8 cellular contexts compared by ENCODE assay signal in the genomic region with DNA sequence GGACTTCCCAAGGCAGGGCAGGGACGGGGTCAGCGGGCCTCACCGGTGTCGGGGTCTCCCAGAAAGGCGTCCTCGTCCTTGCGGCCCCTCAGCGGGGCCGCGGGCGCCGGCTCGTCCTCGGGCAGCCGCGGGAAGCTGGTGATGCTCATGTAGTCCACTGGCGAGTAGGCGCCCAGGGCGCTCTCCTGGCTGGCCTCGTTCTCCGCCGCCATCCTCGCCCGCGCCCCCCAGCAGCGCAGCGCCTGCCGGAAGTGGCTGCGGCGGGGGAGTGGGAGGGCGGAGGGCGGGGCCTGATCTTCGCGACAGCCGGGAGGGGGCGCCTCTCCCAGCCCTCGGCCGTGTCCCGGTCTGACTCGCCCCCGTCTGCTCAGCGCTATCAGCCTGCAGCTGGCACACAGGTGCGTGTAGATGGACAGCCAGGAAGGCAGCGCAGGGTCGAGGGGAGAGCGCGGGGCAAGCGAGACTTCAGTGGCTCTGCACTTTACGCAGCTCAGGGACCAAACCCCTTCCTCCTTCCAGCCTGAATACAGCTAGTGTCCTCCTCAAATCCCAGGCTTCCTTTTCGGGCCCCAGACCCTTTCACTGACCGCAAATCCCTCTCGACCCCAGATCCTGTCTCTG. TPM values are rescaled to one million over a fixed set of nuclear protein-coding genes. Genes with fewer than 3 reads are reported as not detected.
A peak's percentile ranks its signal among the peaks of the same experiment; 100 is the strongest.
DNase-seq lines count a peak whose midpoint lies in the region; ATAC-seq, FAIRE-seq and TF ChIP-seq lines count a peak whose summit lies in the region.

A gene with protein sequence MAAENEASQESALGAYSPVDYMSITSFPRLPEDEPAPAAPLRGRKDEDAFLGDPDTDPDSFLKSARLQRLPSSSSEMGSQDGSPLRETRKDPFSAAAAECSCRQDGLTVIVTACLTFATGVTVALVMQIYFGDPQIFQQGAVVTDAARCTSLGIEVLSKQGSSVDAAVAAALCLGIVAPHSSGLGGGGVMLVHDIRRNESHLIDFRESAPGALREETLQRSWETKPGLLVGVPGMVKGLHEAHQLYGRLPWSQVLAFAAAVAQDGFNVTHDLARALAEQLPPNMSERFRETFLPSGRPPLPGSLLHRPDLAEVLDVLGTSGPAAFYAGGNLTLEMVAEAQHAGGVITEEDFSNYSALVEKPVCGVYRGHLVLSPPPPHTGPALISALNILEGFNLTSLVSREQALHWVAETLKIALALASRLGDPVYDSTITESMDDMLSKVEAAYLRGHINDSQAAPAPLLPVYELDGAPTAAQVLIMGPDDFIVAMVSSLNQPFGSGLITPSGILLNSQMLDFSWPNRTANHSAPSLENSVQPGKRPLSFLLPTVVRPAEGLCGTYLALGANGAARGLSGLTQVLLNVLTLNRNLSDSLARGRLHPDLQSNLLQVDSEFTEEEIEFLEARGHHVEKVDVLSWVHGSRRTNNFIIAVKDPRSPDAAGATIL (minus strand): TSS at position 253 of the 621 bp plus-strand sequence. CDS start 41 bp downstream, at position 212.

- H3K4me2 ChIP-seq in keratinocyte (ENCODE audit: control insufficient read depth, extremely low read depth, insufficient read depth, low read depth, low read length) = peak within 1 kb of the TSS; percentile 99

- H3K9ac ChIP-seq in keratinocyte (ENCODE audit: control insufficient read depth, extremely low read depth, insufficient read depth, low read length) = peak within 1 kb of the TSS; percentile 53

- peaks cover 9% of the 10 kb centered on the region for H3K79me2 ChIP-seq in keratinocyte (ENCODE audit: control insufficient read depth, insufficient read depth, low read length)

- no peaks in the 10 kb centered on the region for H3K9me3 ChIP-seq in keratinocyte (ENCODE audit: control insufficient read depth, low read depth, low read length)

- dilution Hi-C loops in keratinocyte (cut with MboI; ENCODE audit: extremely low pct_ligation_motif_present, low sequenced_read_pairs) = no loop called here

- H3K36me3 ChIP-seq in keratinocyte (ENCODE audit: control insufficient read depth in 2 of 2, extremely low read depth in 1 of 2, insufficient read depth in 2 of 2, low read length in 2 of 2) = no peaks in the 10 kb centered on the region

- H3K27ac ChIP-seq in keratinocyte (ENCODE audit: control insufficient read depth, insufficient read depth, low read length) = no peak within 1 kb of the TSS

- H2AFZ ChIP-seq in keratinocyte (ENCODE audit: control insufficient read depth, low read length) = peak within 1 kb of the TSS; percentile 96

- peaks cover 18% of the 10 kb centered on the region for H3K4me1 ChIP-seq in keratinocyte (ENCODE audit: control insufficient read depth, extremely low read depth, insufficient read depth, low read length)

- ATAC-seq in HG02852 (IDR thresholded peaks at IDR 0.05; ENCODE audit: unreplicated experiment) (peak; percentile 45), HG02884 (IDR thresholded peaks at IDR 0.05; ENCODE audit: unreplicated experiment) (no peak)
- peak; percentile 69 to 75 for ATAC-seq in activated CD4-positive, CD25-positive, alpha-beta regulatory T cell treated with anti-CD3 and anti-CD28 coated beads, Interleukin-2, amount 50 U/mL, for 24 hours

- no peak for FAIRE-seq in keratinocyte (lab: Jason Lieb, UNC)

- peak; percentile 79 for DNase-seq in EH (ENCODE audit: low read depth)
- peak; percentile 91 for DNase-seq in NCI-H2227 (lab: John Stamatoyannopoulos, UW; ENCODE audit: unreplicated experiment)
- DNase-seq in central memory CD4-positive, alpha-beta T cell = peak; percentile 81
- DNase-seq in keratinocyte (ENCODE audit: low read depth, low spot score) = no peak
- DNase-seq in stimulated activated CD4-positive, alpha-beta T cell treated with anti-CD3 and anti-CD28 coated beads, Interleukin-12 subunit alpha, Interleukin-12 subunit beta, amount 100 ng/mL, for 4 hours = peak; percentile 89

- TF ChIP-seq CTCF in keratinocyte (optimal IDR thresholded peaks at IDR 0.05 in 1 of 3, IDR thresholded peaks at IDR 0.05 in 1 of 3, conservative IDR thresholded peaks at IDR 0.05 in 1 of 3; ENCODE audit: extremely low read depth in 1 of 3, insufficient read depth in 2 of 3, low read length in 3 of 3) = peak; percentile 30 to 86 (median 72)

- peak within 1 kb of the TSS; percentile 43 to 83 (median 64) for H3K4me3 ChIP-seq in keratinocyte (ENCODE audit: control insufficient read depth in 2 of 3, extremely low read depth in 1 of 3, insufficient read depth in 2 of 3, low read depth in 1 of 3, low read length in 3 of 3)

- no peaks in the 10 kb centered on the region for H4K20me1 ChIP-seq in keratinocyte (ENCODE audit: control insufficient read depth, extremely low read depth, insufficient read depth, low read length)

- no peaks in the 10 kb centered on the region for H3K27me3 ChIP-seq in keratinocyte (ENCODE audit: control insufficient read depth, extremely low read depth, insufficient read depth, low read length)

- no peaks in the 10 kb centered on the region for H3K9me1 ChIP-seq in keratinocyte (ENCODE audit: control insufficient read depth, extremely low read depth, insufficient read depth, low read length)

RNA-seq across cellular contexts. Expression of the gene that starts here (rescaled TPM):
- 4.7 to 6.5 TPM (median 5.0 TPM) in 3 replicates for polyA plus RNA-seq in keratinocyte
- polyA plus RNA-seq in keratinocyte (2011; ENCODE audit: low read depth) = 2.1 TPM
- 1.8 and 3.5 TPM in 2 replicates for polyA plus RNA-seq in keratinocyte (2011; cell fraction: cytosol; rRNA removed)
- polyA plus RNA-seq in keratinocyte (2011; cell fraction: nucleus; rRNA removed) = 11.3 and 13.5 TPM in 2 replicates
- 5.5 and 6.2 TPM in 2 replicates for polyA plus RNA-seq in keratinocyte (2012; ENCODE audit: low replicate concordance)
- polyA minus RNA-seq in keratinocyte = 4.1 to 4.4 TPM (median 4.3 TPM) in 3 replicates
- polyA minus RNA-seq in keratinocyte (2011; cell fraction: cytosol; rRNA and poly(A)+ RNA removed) = 7.7 TPM
- polyA minus RNA-seq in keratinocyte (2011; cell fraction: nucleus; rRNA and poly(A)+ RNA removed) = 9.9 and 10.3 TPM in 2 replicates
